14 cellular contexts compared by ENCODE assay signal in the genomic region with DNA sequence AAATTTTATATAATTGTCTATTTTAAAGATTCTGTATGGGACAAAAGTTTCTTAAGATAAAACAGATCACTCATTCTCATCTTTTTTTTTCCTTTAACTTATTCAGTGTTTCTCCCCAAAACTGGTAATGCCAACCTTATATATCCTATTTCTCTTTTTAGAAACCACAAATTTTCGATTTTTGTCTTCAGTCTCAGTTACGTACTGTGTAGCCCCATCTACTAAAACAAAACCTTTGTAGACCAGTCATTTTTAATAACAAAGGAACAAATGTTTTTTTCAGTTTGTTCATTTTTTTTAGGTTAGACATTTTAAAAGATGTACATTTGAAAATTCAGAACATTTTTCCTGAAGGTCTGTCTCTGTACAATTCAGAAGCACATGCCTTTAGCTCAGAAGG. TPM values are rescaled to one million over a fixed set of nuclear protein-coding genes. Genes with fewer than 3 reads are reported as not detected.
A peak's percentile ranks its signal among the peaks of the same experiment; 100 is the strongest.
DNase-seq lines count a peak whose midpoint lies in the region; ATAC-seq and TF ChIP-seq lines count a peak whose summit lies in the region.
"Had no signal": no experiment of that assay in that cellular context is flagged by ENCODE, and none has a peak within 500 bp of the region (broad histone marks: within the 10 kb centered on the region; RNA-seq: fewer than 3 reads in every experiment).

No MANE protein-coding gene starts in this region.

- intact Hi-C loops in Calu3 (cut with micrococcal nuclease; ENCODE audit: unreplicated experiment) = no loop called here

- DNase-seq in CD4-positive, CD25-positive, alpha-beta regulatory T cell = peak in 1 of 3 donors; percentile 26
- no peak for DNase-seq in T-helper 2 cell treated with Interferon-gamma antibody and Interleukin-4, amounts not matched to agents 5 μg/mL and 100 μg/mL, for 36 hours (ENCODE audit: low spot score)
- DNase-seq in NCI-H446 treated with DMSO at 0.1 percent for 48 hours (lab: John Stamatoyannopoulos, UW) = no peak
- no peak for DNase-seq in Calu3
- DNase-seq in amniotic stem cell (lab: John Stamatoyannopoulos, UW) = no peak
- DNase-seq in AG08396 (ENCODE audit: low spot score) = no peak
- DNase-seq: CD8-positive, alpha-beta T cell; NCI-H526 treated with DMSO at 0.1 percent for 48 hours; spleen had no signal

- peaks cover 3 to 15% (median 10%) of the 10 kb centered on the region in 4 donors for H3K4me1 Mint-ChIP-seq in CD4-positive, CD25-positive, alpha-beta regulatory T cell
- H3K4me1 Mint-ChIP-seq in T-helper 2 cell treated with Interferon-gamma antibody and Interleukin-4, amounts not matched to agents 5 μg/mL and 100 μg/mL, for 36 hours (ENCODE audit: low read depth) = peaks cover 24% of the 10 kb centered on the region
- peaks cover 19% of the 10 kb centered on the region for H3K4me1 Mint-ChIP-seq in Calu3 (ENCODE audit: low read depth, unreplicated experiment)

- H3K27ac Mint-ChIP-seq in CD4-positive, CD25-positive, alpha-beta regulatory T cell = peak overlapping the region in 1 of 3 donors; percentile 71
- H3K27ac Mint-ChIP-seq in T-helper 2 cell treated with Interferon-gamma antibody and Interleukin-4, amounts not matched to agents 5 μg/mL and 100 μg/mL, for 36 hours = peak overlapping the region; percentile 56
- no peak overlapping the region for H3K27ac Mint-ChIP-seq in Calu3 (ENCODE audit: unreplicated experiment)
- H3K27ac Mint-ChIP-seq: CD8-positive, alpha-beta T cell; IgD-negative memory B cell had no signal

- H3K27me3 ChIP-seq in CD4-positive, CD25-positive, alpha-beta regulatory T cell (ENCODE audit: control insufficient read depth, insufficient read depth, low read length) = no peaks in the 10 kb centered on the region
- H3K27me3 ChIP-seq: spleen had no signal

- CTCF ChIA-PET in Calu3 (lab: Charles Lee) = interaction anchor here (1.4 kb wide), 1 partner anchor 155 kb away, joined by 3 read pairs; no protein-coding TSS in a partner anchor

- H3K36me3 ChIP-seq in CD4-positive, CD25-positive, alpha-beta regulatory T cell (ENCODE audit: control insufficient read depth, insufficient read depth, low read length) = no peaks in the 10 kb centered on the region
- H3K36me3 ChIP-seq: thoracic aorta had no signal

- no peaks in the 10 kb centered on the region for H3K27me3 Mint-ChIP-seq in CD4-positive, CD25-positive, alpha-beta regulatory T cell
- no peaks in the 10 kb centered on the region for H3K27me3 Mint-ChIP-seq in T-helper 2 cell treated with Interferon-gamma antibody and Interleukin-4, amounts not matched to agents 5 μg/mL and 100 μg/mL, for 36 hours (ENCODE audit: low read depth)
- no peaks in the 10 kb centered on the region for H3K27me3 Mint-ChIP-seq in Calu3 (ENCODE audit: unreplicated experiment)
- H3K27me3 Mint-ChIP-seq: IgD-negative memory B cell had no signal

- no peak for TF ChIP-seq CTCF in Calu3 (IDR thresholded peaks at IDR 0.05; ENCODE audit: unreplicated experiment)

- H3K9me3 ChIP-seq in CD4-positive, CD25-positive, alpha-beta regulatory T cell (ENCODE audit: control insufficient read depth in 2 of 2, low read length in 2 of 2) = no peaks in the 10 kb centered on the region
- H3K9me3 ChIP-seq: spleen, thoracic aorta had no signal

- H3K4me3 ChIP-seq in CD4-positive, CD25-positive, alpha-beta regulatory T cell (ENCODE audit: low read depth, low read length) = peak overlapping the region; percentile 34
- H3K4me3 ChIP-seq: spleen, thoracic aorta had no signal

- peaks cover 0 to 1% (median 0%) of the 10 kb centered on the region in 7 donors for H3K9me3 Mint-ChIP-seq in CD4-positive, CD25-positive, alpha-beta regulatory T cell
- H3K9me3 Mint-ChIP-seq in T-helper 2 cell treated with Interferon-gamma antibody and Interleukin-4, amounts not matched to agents 5 μg/mL and 100 μg/mL, for 36 hours = no peaks in the 10 kb centered on the region
- no peaks in the 10 kb centered on the region for H3K9me3 Mint-ChIP-seq in Calu3 (ENCODE audit: low read depth, unreplicated experiment)
- H3K9me3 Mint-ChIP-seq: CD8-positive, alpha-beta T cell; IgD-negative memory B cell had no signal

- peaks cover 7% of the 10 kb centered on the region for H3K4me1 ChIP-seq in CD4-positive, CD25-positive, alpha-beta regulatory T cell (ENCODE audit: control insufficient read depth, insufficient read depth, low read length, poor library complexity, severe bottlenecking)
- H3K4me1 ChIP-seq: spleen had no signal

- H3K36me3 Mint-ChIP-seq in CD4-positive, CD25-positive, alpha-beta regulatory T cell = peaks cover 6% of the 10 kb centered on the region
- peaks cover 3% of the 10 kb centered on the region for H3K36me3 Mint-ChIP-seq in T-helper 2 cell treated with Interferon-gamma antibody and Interleukin-4, amounts not matched to agents 5 μg/mL and 100 μg/mL, for 36 hours (ENCODE audit: low read depth)
- H3K36me3 Mint-ChIP-seq in Calu3 (ENCODE audit: insufficient read depth, unreplicated experiment) = peaks cover 11% of the 10 kb centered on the region

- H3K27ac ChIP-seq in CD4-positive, CD25-positive, alpha-beta regulatory T cell (ENCODE audit: insufficient read depth, low read length, poor library complexity, severe bottlenecking) = no peak overlapping the region
- H3K27ac ChIP-seq: spleen, thoracic aorta, VCaP had no signal

- no peak for ATAC-seq in CD4-positive, CD25-positive, alpha-beta regulatory T cell (ENCODE audit: low read depth in 2 of 2)
- ATAC-seq in GM19043 (IDR thresholded peaks at IDR 0.05; ENCODE audit: low read depth, unreplicated experiment) = peak; percentile 46
- ATAC-seq in HG02885 (IDR thresholded peaks at IDR 0.05; ENCODE audit: poor library complexity, unreplicated experiment) = peak; percentile 59
- ATAC-seq: CD8-positive, alpha-beta T cell had no signal

- H3K4me3 Mint-ChIP-seq in CD4-positive, CD25-positive, alpha-beta regulatory T cell = no peak overlapping the region
- H3K4me3 Mint-ChIP-seq in T-helper 2 cell treated with Interferon-gamma antibody and Interleukin-4, amounts not matched to agents 5 μg/mL and 100 μg/mL, for 36 hours = peak overlapping the region; percentile 35
- H3K4me3 Mint-ChIP-seq in Calu3 (ENCODE audit: low read depth, unreplicated experiment) = no peak overlapping the region
- H3K4me3 Mint-ChIP-seq: CD8-positive, alpha-beta T cell had no signal

- BruUV-seq in Calu3 (replicated peaks; lab: Mats Ljungman, UMichigan) = no TSS peak

RNA-seq across cellular contexts. Expression of a gene that starts 18.2 kb away (rescaled TPM):
- total RNA-seq in CD4-positive, CD25-positive, alpha-beta regulatory T cell = 42.6 TPM
- polyA plus RNA-seq in CD4-positive, CD25-positive, alpha-beta regulatory T cell = 10 to 100 TPM; 45.2 to 54.1 (median 51.9) TPM
- 37.2 and 37.9 TPM in 2 replicates for total RNA-seq in Calu3 (2022)

RNA-seq across cellular contexts. Expression of a gene that starts 51.2 kb away (rescaled TPM):
- 3.4 TPM for total RNA-seq in CD4-positive, CD25-positive, alpha-beta regulatory T cell
- 1 to 10 TPM; 3.4 to 5.0 (median 4.1) TPM for polyA plus RNA-seq in CD4-positive, CD25-positive, alpha-beta regulatory T cell
- 15.2 and 17.0 TPM in 2 replicates for total RNA-seq in Calu3 (2022)

Comparison
In these comparisons a context has a peak if more than half of its experiments do, and no peak if none do; other contexts are left out.
1. ATAC-seq: peak in GM19043 (single experiment) and HG02885 (single experiment); none in CD4-positive, CD25-positive, alpha-beta regulatory T cell (0 of 2).